In the genomic region with DNA sequence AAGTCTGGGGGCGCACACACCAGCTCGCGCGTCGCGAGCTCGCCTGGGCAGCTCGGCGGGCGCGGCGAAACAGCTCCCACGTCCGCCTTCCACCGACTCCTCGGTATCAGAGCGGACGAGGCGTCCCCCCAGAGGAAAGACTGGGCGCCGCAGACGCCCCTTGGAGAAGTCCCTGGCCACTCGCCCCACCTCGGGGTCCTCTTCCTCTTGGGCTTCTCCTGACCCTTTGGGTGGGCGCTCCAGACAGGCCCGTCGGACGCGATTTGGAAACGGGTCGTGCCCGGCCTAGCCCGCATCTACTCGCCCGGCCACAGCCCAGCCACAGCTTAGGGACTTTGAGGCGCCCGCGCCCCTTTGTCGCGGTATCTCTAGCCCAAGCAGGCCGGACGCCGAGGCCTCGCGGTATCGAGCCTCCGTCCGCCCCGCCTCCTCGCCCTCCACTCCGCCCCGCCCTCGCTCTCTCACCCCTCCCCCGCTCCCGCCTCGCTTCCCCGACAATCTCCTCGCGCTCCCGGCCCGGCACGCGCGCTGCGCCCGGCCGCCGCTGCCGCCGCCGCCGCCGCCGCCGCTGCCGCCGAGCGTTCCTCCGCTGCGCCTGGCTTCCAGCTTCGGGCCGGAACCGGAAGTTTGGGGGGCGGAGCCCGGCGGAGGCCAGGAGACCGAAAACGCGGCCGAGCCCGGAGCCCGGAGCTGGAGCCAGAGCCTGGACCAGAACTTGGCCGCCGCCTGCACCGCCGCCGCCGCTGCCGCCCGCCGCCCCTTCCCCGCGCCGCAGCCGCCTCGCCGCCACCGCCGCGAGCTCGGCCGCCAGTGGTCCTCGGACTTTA, we compare ENCODE assay signal across 1 cellular context.
TF ChIP-seq lines count a peak whose summit lies in the region.

No MANE protein-coding gene starts in this region.

TF ChIP-seq in GM12878, 131 proteins besides CTCF, POLR2A, EP300 and RAD21 (continued from another document):
- TF ChIP-seq, protein P1, sequence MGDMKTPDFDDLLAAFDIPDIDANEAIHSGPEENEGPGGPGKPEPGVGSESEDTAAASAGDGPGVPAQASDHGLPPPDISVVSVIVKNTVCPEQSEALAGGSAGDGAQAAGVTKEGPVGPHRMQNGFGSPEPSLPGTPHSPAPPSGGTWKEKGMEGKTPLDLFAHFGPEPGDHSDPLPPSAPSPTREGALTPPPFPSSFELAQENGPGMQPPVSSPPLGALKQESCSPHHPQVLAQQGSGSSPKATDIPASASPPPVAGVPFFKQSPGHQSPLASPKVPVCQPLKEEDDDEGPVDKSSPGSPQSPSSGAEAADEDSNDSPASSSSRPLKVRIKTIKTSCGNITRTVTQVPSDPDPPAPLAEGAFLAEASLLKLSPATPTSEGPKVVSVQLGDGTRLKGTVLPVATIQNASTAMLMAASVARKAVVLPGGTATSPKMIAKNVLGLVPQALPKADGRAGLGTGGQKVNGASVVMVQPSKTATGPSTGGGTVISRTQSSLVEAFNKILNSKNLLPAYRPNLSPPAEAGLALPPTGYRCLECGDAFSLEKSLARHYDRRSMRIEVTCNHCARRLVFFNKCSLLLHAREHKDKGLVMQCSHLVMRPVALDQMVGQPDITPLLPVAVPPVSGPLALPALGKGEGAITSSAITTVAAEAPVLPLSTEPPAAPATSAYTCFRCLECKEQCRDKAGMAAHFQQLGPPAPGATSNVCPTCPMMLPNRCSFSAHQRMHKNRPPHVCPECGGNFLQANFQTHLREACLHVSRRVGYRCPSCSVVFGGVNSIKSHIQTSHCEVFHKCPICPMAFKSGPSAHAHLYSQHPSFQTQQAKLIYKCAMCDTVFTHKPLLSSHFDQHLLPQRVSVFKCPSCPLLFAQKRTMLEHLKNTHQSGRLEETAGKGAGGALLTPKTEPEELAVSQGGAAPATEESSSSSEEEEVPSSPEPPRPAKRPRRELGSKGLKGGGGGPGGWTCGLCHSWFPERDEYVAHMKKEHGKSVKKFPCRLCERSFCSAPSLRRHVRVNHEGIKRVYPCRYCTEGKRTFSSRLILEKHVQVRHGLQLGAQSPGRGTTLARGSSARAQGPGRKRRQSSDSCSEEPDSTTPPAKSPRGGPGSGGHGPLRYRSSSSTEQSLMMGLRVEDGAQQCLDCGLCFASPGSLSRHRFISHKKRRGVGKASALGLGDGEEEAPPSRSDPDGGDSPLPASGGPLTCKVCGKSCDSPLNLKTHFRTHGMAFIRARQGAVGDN (IDR thresholded peaks at IDR 0.05) = no peak
- peak; percentile 44; the same call in 1 of the 2 replicates for TF ChIP-seq YY1 (IDR thresholded peaks at IDR 0.05; ENCODE audit: low read depth, low read length)
- TF ChIP-seq, protein P2, sequence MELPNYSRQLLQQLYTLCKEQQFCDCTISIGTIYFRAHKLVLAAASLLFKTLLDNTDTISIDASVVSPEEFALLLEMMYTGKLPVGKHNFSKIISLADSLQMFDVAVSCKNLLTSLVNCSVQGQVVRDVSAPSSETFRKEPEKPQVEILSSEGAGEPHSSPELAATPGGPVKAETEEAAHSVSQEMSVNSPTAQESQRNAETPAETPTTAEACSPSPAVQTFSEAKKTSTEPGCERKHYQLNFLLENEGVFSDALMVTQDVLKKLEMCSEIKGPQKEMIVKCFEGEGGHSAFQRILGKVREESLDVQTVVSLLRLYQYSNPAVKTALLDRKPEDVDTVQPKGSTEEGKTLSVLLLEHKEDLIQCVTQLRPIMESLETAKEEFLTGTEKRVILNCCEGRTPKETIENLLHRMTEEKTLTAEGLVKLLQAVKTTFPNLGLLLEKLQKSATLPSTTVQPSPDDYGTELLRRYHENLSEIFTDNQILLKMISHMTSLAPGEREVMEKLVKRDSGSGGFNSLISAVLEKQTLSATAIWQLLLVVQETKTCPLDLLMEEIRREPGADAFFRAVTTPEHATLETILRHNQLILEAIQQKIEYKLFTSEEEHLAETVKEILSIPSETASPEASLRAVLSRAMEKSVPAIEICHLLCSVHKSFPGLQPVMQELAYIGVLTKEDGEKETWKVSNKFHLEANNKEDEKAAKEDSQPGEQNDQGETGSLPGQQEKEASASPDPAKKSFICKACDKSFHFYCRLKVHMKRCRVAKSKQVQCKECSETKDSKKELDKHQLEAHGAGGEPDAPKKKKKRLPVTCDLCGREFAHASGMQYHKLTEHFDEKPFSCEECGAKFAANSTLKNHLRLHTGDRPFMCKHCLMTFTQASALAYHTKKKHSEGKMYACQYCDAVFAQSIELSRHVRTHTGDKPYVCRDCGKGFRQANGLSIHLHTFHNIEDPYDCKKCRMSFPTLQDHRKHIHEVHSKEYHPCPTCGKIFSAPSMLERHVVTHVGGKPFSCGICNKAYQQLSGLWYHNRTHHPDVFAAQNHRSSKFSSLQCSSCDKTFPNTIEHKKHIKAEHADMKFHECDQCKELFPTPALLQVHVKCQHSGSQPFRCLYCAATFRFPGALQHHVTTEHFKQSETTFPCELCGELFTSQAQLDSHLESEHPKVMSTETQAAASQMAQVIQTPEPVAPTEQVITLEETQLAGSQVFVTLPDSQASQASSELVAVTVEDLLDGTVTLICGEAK (IDR thresholded peaks at IDR 0.05; ENCODE audit: borderline replicate concordance) = no peak
- TF ChIP-seq STAT3 (IDR thresholded peaks at IDR 0.05; ENCODE audit: low read depth, low read length) = no peak
- no peak for TF ChIP-seq TCF7 (IDR thresholded peaks at IDR 0.05; ENCODE audit: borderline replicate concordance)
- TF ChIP-seq, protein P3, sequence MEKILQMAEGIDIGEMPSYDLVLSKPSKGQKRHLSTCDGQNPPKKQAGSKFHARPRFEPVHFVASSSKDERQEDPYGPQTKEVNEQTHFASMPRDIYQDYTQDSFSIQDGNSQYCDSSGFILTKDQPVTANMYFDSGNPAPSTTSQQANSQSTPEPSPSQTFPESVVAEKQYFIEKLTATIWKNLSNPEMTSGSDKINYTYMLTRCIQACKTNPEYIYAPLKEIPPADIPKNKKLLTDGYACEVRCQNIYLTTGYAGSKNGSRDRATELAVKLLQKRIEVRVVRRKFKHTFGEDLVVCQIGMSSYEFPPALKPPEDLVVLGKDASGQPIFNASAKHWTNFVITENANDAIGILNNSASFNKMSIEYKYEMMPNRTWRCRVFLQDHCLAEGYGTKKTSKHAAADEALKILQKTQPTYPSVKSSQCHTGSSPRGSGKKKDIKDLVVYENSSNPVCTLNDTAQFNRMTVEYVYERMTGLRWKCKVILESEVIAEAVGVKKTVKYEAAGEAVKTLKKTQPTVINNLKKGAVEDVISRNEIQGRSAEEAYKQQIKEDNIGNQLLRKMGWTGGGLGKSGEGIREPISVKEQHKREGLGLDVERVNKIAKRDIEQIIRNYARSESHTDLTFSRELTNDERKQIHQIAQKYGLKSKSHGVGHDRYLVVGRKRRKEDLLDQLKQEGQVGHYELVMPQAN (conservative IDR thresholded peaks at IDR 0.05) = peak; percentile 64; the same call in 1 of the 2 replicates
- TF ChIP-seq TBL1XR1 (IDR thresholded peaks at IDR 0.05; ENCODE audit: low read depth, low read length) = no peak
- TF ChIP-seq GABPA (IDR thresholded peaks at IDR 0.05; ENCODE audit: low read depth) = peak; percentile 80
- TF ChIP-seq CHD2 (IDR thresholded peaks at IDR 0.05; ENCODE audit: borderline replicate concordance, low read depth, low read length) = no peak
- no peak for TF ChIP-seq PAX8 (IDR thresholded peaks at IDR 0.05)
- peak; percentile 88 for TF ChIP-seq IKZF1 (conservative IDR thresholded peaks at IDR 0.05)
- no peak for TF ChIP-seq SREBF2 (IDR thresholded peaks at IDR 0.05; ENCODE audit: low read length)
- TF ChIP-seq BRCA1 (IDR thresholded peaks at IDR 0.05; ENCODE audit: low read depth, low read length) = no peak
- TF ChIP-seq ZBED1 (IDR thresholded peaks at IDR 0.05; ENCODE audit: borderline replicate concordance) = no peak
- no peak for TF ChIP-seq ATF7 (IDR thresholded peaks at IDR 0.05; ENCODE audit: low read depth)
- no peak for TF ChIP-seq EGR1 (IDR thresholded peaks at IDR 0.05; ENCODE audit: borderline replicate concordance in 1 of 2, low read depth in 2 of 2, low read length in 2 of 2)
- TF ChIP-seq, protein P4, sequence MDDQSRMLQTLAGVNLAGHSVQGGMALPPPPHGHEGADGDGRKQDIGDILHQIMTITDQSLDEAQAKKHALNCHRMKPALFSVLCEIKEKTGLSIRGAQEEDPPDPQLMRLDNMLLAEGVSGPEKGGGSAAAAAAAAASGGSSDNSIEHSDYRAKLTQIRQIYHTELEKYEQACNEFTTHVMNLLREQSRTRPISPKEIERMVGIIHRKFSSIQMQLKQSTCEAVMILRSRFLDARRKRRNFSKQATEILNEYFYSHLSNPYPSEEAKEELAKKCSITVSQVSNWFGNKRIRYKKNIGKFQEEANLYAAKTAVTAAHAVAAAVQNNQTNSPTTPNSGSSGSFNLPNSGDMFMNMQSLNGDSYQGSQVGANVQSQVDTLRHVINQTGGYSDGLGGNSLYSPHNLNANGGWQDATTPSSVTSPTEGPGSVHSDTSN (IDR thresholded peaks at IDR 0.05; ENCODE audit: insufficient replicate concordance, low read depth, low read length) = no peak
- TF ChIP-seq HDAC2 (IDR thresholded peaks at IDR 0.05) = no peak
- no peak for TF ChIP-seq SIN3A (IDR thresholded peaks at IDR 0.05; ENCODE audit: low read depth, low read length)
- TF ChIP-seq, protein P5, sequence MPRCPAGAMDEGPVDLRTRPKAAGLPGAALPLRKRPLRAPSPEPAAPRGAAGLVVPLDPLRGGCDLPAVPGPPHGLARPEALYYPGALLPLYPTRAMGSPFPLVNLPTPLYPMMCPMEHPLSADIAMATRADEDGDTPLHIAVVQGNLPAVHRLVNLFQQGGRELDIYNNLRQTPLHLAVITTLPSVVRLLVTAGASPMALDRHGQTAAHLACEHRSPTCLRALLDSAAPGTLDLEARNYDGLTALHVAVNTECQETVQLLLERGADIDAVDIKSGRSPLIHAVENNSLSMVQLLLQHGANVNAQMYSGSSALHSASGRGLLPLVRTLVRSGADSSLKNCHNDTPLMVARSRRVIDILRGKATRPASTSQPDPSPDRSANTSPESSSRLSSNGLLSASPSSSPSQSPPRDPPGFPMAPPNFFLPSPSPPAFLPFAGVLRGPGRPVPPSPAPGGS (IDR thresholded peaks at IDR 0.05; ENCODE audit: borderline replicate concordance, insufficient read depth, low read depth, low read length, poor library complexity, severe bottlenecking) = no peak
- no peak for TF ChIP-seq TAF1 (IDR thresholded peaks at IDR 0.05; ENCODE audit: borderline replicate concordance, low read depth, low read length)
- 0 out of 2 replicates have a peak, but pooled peaks have one; percentile 7 for TF ChIP-seq RUNX3 (IDR thresholded peaks at IDR 0.05; ENCODE audit: low read length)
- no peak for TF ChIP-seq SUPT20H (IDR thresholded peaks at IDR 0.05; ENCODE audit: borderline replicate concordance, control insufficient read depth, low read depth, low read length)
- peak; percentile 53 for TF ChIP-seq NR2F1 (conservative IDR thresholded peaks at IDR 0.05)
- no peak for TF ChIP-seq KLF5 (IDR thresholded peaks at IDR 0.05; ENCODE audit: partially characterized antibody)
